ENCODE assay signal across 19 cellular contexts in genomic region chr15:60508442-60508841, GRCh38. TPM values are rescaled to one million over a fixed set of nuclear protein-coding genes. Genes with fewer than 3 reads are reported as not detected.
A peak's percentile ranks its signal among the peaks of the same experiment; 100 is the strongest.
DNase-seq lines count a peak whose midpoint lies in the region; ATAC-seq and TF ChIP-seq lines count a peak whose summit lies in the region.
"Had no signal": no experiment of that assay in that cellular context is flagged by ENCODE, and none has a peak within 500 bp of the region (broad histone marks: within the 10 kb centered on the region; RNA-seq: fewer than 3 reads in every experiment).

No MANE protein-coding gene starts in this region.

- intact Hi-C loops in PC-3 (cut with micrococcal nuclease): loop anchor here (1.0 to 2.0 kb wide), 4 partner anchors 12 to 408 kb away; no protein-coding TSS in a partner anchor

- DNase-seq in activated T-cell treated with anti-CD3 and anti-CD28 coated beads, Interleukin-2, amount 50 U/mL, for 4 hours: no peak
- no peak for DNase-seq in activated T-cell treated with anti-CD3 and anti-CD28 coated beads, Interleukin-2, amount 50 U/mL, for 1 hour
- DNase-seq in PC-3 (peak; percentile 19), Ammon's horn (ENCODE audit: low spot score) (no peak), RPMI8226 (no peak)
- no peak for DNase-seq in effector memory CD4-positive, alpha-beta T cell
- no peak for DNase-seq in stimulated activated effector memory CD8-positive, alpha-beta T cell treated with anti-CD3 and anti-CD28 coated beads, Interleukin-12 subunit alpha, Interleukin-12 subunit beta, amount 100 ng/mL, for 72 hours (ENCODE audit: low spot score in 2 of 2)
- DNase-seq: amniotic stem cell, NCI-H2029 had no signal

- peaks cover 25% of the 10 kb centered on the region for H3K4me1 ChIP-seq in PC-3 (ENCODE audit: insufficient read depth, low read length)
- peaks cover 7% of the 10 kb centered on the region for H3K4me1 ChIP-seq in effector memory CD4-positive, alpha-beta T cell (ENCODE audit: control insufficient read depth, insufficient read depth, low read length, poor library complexity, severe bottlenecking)

- H3F3A ChIP-seq in PC-3 (ENCODE audit: low read length, unreplicated experiment): no peaks in the 10 kb centered on the region

- no peaks in the 10 kb centered on the region for H3K79me2 ChIP-seq in PC-3 (ENCODE audit: low read length)
- H3K79me2 ChIP-seq: parathyroid adenoma had no signal

- H3K9ac ChIP-seq in PC-3 (ENCODE audit: low read length): no peak overlapping the region
- H3K9ac ChIP-seq: parathyroid adenoma had no signal

- CTCF ChIA-PET in PC-3 (lab: Charles Lee): interaction anchor here (0.8 to 1.8 kb wide), 4 partner anchors 12 to 424 kb away, joined by 3 to 13 read pairs (median 5); no protein-coding TSS in a partner anchor

- BruUV-seq in PC-3 (replicated peaks; lab: Mats Ljungman, UMichigan): no TSS peak

- peak overlapping the region; percentile 82; the same call in 1 of the 2 replicates for H3K4me2 ChIP-seq in PC-3 (ENCODE audit: low read length)

- H3K27ac ChIP-seq in PC-3 (ENCODE audit: low read length): no peak overlapping the region
- H3K27ac ChIP-seq in effector memory CD4-positive, alpha-beta T cell (ENCODE audit: insufficient read depth, low read length, poor library complexity, severe bottlenecking): peak overlapping the region; percentile 43
- H3K27ac ChIP-seq: cardiac muscle cell, heart left ventricle, HL-60, WERI-Rb-1 had no signal

- H3K9me3 ChIP-seq in PC-3 (ENCODE audit: low read length): no peaks in the 10 kb centered on the region
- H3K9me3 ChIP-seq in effector memory CD4-positive, alpha-beta T cell (ENCODE audit: control insufficient read depth, low read length): no peaks in the 10 kb centered on the region
- H3K9me3 ChIP-seq: heart left ventricle had no signal

- no peaks in the 10 kb centered on the region for H3K27me3 ChIP-seq in PC-3 (ENCODE audit: low read length)
- H3K27me3 ChIP-seq in effector memory CD4-positive, alpha-beta T cell (replicated peaks; ENCODE audit: control insufficient read depth, insufficient read depth, low read length, poor library complexity, severe bottlenecking): no peaks in the 10 kb centered on the region
- H3K27me3 ChIP-seq: cardiac muscle cell, heart left ventricle had no signal

- H3K9me2 ChIP-seq in PC-3 (replicated peaks; ENCODE audit: low read length): no peaks in the 10 kb centered on the region

- peaks cover 49% of the 10 kb centered on the region for H3K36me3 Mint-ChIP-seq in activated T-cell treated with anti-CD3 and anti-CD28 coated beads, Interleukin-2, amount 50 U/mL, for 4 hours (ENCODE audit: insufficient read depth)
- peaks cover 100% of the 10 kb centered on the region for H3K36me3 Mint-ChIP-seq in stimulated activated effector memory CD8-positive, alpha-beta T cell treated with anti-CD3 and anti-CD28 coated beads, Interleukin-12 subunit alpha, Interleukin-12 subunit beta, amount 100 ng/mL, for 72 hours
- H3K36me3 Mint-ChIP-seq: IgD-negative memory B cell had no signal

- H4K20me1 ChIP-seq in PC-3 (ENCODE audit: low read length): no peaks in the 10 kb centered on the region

- H3K4me3 ChIP-seq in PC-3 (ENCODE audit: low read length): no peak overlapping the region
- no peak overlapping the region for H3K4me3 ChIP-seq in effector memory CD4-positive, alpha-beta T cell (ENCODE audit: insufficient read depth, low read depth, low read length, poor library complexity, severe bottlenecking)
- H3K4me3 ChIP-seq: cardiac muscle cell, heart left ventricle, lung had no signal

- POLR2A ChIA-PET in PC-3 (lab: Charles Lee; ENCODE audit: unreplicated experiment): interaction anchor here (0.5 kb wide), 1 partner anchor 9 kb away, joined by 4 read pairs; no protein-coding TSS in a partner anchor

- H3K27me3 Mint-ChIP-seq in activated T-cell treated with anti-CD3 and anti-CD28 coated beads, Interleukin-2, amount 50 U/mL, for 4 hours (ENCODE audit: low read depth): no peaks in the 10 kb centered on the region
- H3K27me3 Mint-ChIP-seq: IgD-negative memory B cell, naive B cell had no signal

- no peaks in the 10 kb centered on the region; the same call in 1 of the 2 replicates for H3K36me3 ChIP-seq in PC-3 (ENCODE audit: low read depth, low read length)
- H3K36me3 ChIP-seq in effector memory CD4-positive, alpha-beta T cell (ENCODE audit: control insufficient read depth, insufficient read depth, low read length): peaks cover 73% of the 10 kb centered on the region
- H3K36me3 ChIP-seq: cardiac muscle cell had no signal

- peak overlapping the region; percentile 82 for H3K27ac Mint-ChIP-seq in stimulated activated effector memory CD8-positive, alpha-beta T cell treated with anti-CD3 and anti-CD28 coated beads, Interleukin-12 subunit alpha, Interleukin-12 subunit beta, amount 100 ng/mL, for 72 hours
- H3K27ac Mint-ChIP-seq: H9 had no signal

- ATAC-seq in activated T-cell treated with anti-CD3 and anti-CD28 coated beads, Interleukin-2, amount 50 U/mL, for 4 hours: peak; percentile 51 to 54
- ATAC-seq in PC-3 (peak; percentile 22; the same call in 1 of the 2 replicates), GM21717 (IDR thresholded peaks at IDR 0.05; ENCODE audit: unreplicated experiment) (no peak)
- ATAC-seq in stimulated activated effector memory CD8-positive, alpha-beta T cell treated with anti-CD3 and anti-CD28 coated beads, Interleukin-12 subunit alpha, Interleukin-12 subunit beta, amount 100 ng/mL, for 72 hours: peak; percentile 81

- H3K4me1 Mint-ChIP-seq in activated T-cell treated with anti-CD3 and anti-CD28 coated beads, Interleukin-2, amount 50 U/mL, for 4 hours (ENCODE audit: low read depth): peaks cover 49% of the 10 kb centered on the region
- peaks cover 63% of the 10 kb centered on the region for H3K4me1 Mint-ChIP-seq in stimulated activated effector memory CD8-positive, alpha-beta T cell treated with anti-CD3 and anti-CD28 coated beads, Interleukin-12 subunit alpha, Interleukin-12 subunit beta, amount 100 ng/mL, for 72 hours

- no peak overlapping the region for H2AFZ ChIP-seq in PC-3 (ENCODE audit: low read length)
- H2AFZ ChIP-seq: parathyroid adenoma had no signal

- no peak overlapping the region for H3K4me3 Mint-ChIP-seq in activated T-cell treated with anti-CD3 and anti-CD28 coated beads, Interleukin-2, amount 50 U/mL, for 4 hours
- peak overlapping the region; percentile 36 for H3K4me3 Mint-ChIP-seq in stimulated activated effector memory CD8-positive, alpha-beta T cell treated with anti-CD3 and anti-CD28 coated beads, Interleukin-12 subunit alpha, Interleukin-12 subunit beta, amount 100 ng/mL, for 72 hours
- H3K4me3 Mint-ChIP-seq: H9 had no signal

- no peak for TF ChIP-seq CTCF in PC-3 (conservative IDR thresholded peaks at IDR 0.05; ENCODE audit: low read depth, low read length)

- H3K9me3 Mint-ChIP-seq in activated T-cell treated with anti-CD3 and anti-CD28 coated beads, Interleukin-2, amount 50 U/mL, for 4 hours: no peaks in the 10 kb centered on the region
- no peaks in the 10 kb centered on the region for H3K9me3 Mint-ChIP-seq in stimulated activated effector memory CD8-positive, alpha-beta T cell treated with anti-CD3 and anti-CD28 coated beads, Interleukin-12 subunit alpha, Interleukin-12 subunit beta, amount 100 ng/mL, for 72 hours
- H3K9me3 Mint-ChIP-seq: H9, IgD-negative memory B cell, naive B cell had no signal

RNA-seq across cellular contexts. Expression of gene ICE2, which starts 29.5 kb away (rescaled TPM):
- total RNA-seq in activated T-cell treated with anti-CD3 and anti-CD28 coated beads, Interleukin-2, amount 50 U/mL, for 4 hours: 10 to 100 TPM; 51.9 to 66.3 (median 61.4) TPM
- 14.8 and 23.7 TPM in 2 replicates for total RNA-seq in PC-3 (2014; rRNA removed)
